ENCODE assay signal across 17 cellular contexts in genomic region chr17:58822148-58823050, GRCh38.
DNase-seq lines count a peak whose midpoint lies in the region; ATAC-seq, FAIRE-seq and TF ChIP-seq lines count a peak whose summit lies in the region.
"Had no signal": no experiment of that assay in that cellular context is flagged by ENCODE, and none has a peak within 500 bp of the region (broad histone marks: within the 10 kb centered on the region; RNA-seq: fewer than 3 reads in every experiment).

No MANE protein-coding gene starts in this region.

- no peak overlapping the region for H2BK12ac ChIP-seq in trophoblast cell (ENCODE audit: low read length)

- H3K36me3 ChIP-seq in SK-N-SH (replicated peaks in 1 of 2; ENCODE audit: control insufficient read depth in 1 of 2, insufficient read depth in 2 of 2, low read length in 1 of 2) (no peaks in the 10 kb centered on the region), bronchial epithelial cell (ENCODE audit: control insufficient read depth, insufficient read depth, low read length) (no peaks in the 10 kb centered on the region), trophoblast cell (ENCODE audit: control insufficient read depth in 1 of 2, insufficient read depth in 2 of 2, low read length in 2 of 2) (no peaks in the 10 kb centered on the region)
- H3K36me3 ChIP-seq: cardiac muscle cell had no signal

- no peak overlapping the region for H3K4me2 ChIP-seq in SK-N-SH
- H3K4me2 ChIP-seq in trophoblast cell (ENCODE audit: low read length): no peak overlapping the region
- H3K4me2 ChIP-seq: KMS-11 had no signal

- H3K79me2 ChIP-seq in SK-N-SH (ENCODE audit: insufficient read depth) (no peaks in the 10 kb centered on the region), trophoblast cell (ENCODE audit: control insufficient read depth, insufficient read depth, low read length, poor library complexity) (no peaks in the 10 kb centered on the region)

- H4K91ac ChIP-seq in trophoblast cell (ENCODE audit: low read depth, low read length): no peak overlapping the region

- H3K4me1 Mint-ChIP-seq in endothelial cell (ENCODE audit: unreplicated experiment): peaks cover 4% of the 10 kb centered on the region
- H3K4me1 Mint-ChIP-seq: activated CD8-positive, alpha-beta memory T cell treated with anti-CD3 and anti-CD28 coated beads, Interleukin-2, amount 10 ng/mL, durations not matched to agents 7 days and 5 days; activated naive CD4-positive, alpha-beta T cell treated with anti-CD3 and anti-CD28 coated beads, Interleukin-2, amount 10 ng/mL, durations not matched to agents 7 days and 5 days had no signal

- H3K9me3 Mint-ChIP-seq in endothelial cell (ENCODE audit: unreplicated experiment): no peaks in the 10 kb centered on the region
- H3K9me3 Mint-ChIP-seq: activated naive CD4-positive, alpha-beta T cell treated with anti-CD3 and anti-CD28 coated beads, Interleukin-2, amount 10 ng/mL, durations not matched to agents 7 days and 5 days; stimulated activated naive B cell treated with anti-CD40 and anti-IgM and Interleukin-4, amounts not matched to agents 10 μg/mL and 1 μg/mL and 100 μg/mL, for 72 hours had no signal

- no peaks in the 10 kb centered on the region for H3F3A ChIP-seq in SK-N-SH (replicated peaks; ENCODE audit: insufficient read depth)

- no peak overlapping the region for H3K4me3 Mint-ChIP-seq in endothelial cell (ENCODE audit: unreplicated experiment)
- H3K4me3 Mint-ChIP-seq: activated CD8-positive, alpha-beta memory T cell treated with anti-CD3 and anti-CD28 coated beads, Interleukin-2, amount 10 ng/mL, durations not matched to agents 7 days and 5 days; activated naive CD4-positive, alpha-beta T cell treated with anti-CD3 and anti-CD28 coated beads, Interleukin-2, amount 10 ng/mL, durations not matched to agents 7 days and 5 days; stimulated activated naive B cell treated with anti-CD40 and anti-IgM and Interleukin-4, amounts not matched to agents 10 μg/mL and 1 μg/mL and 100 μg/mL, for 72 hours had no signal

- H3K9me3 ChIP-seq in SK-N-SH: no peaks in the 10 kb centered on the region
- H3K9me3 ChIP-seq in trophoblast cell (ENCODE audit: insufficient read depth, low read depth, low read length): no peaks in the 10 kb centered on the region

- H3K9ac ChIP-seq in SK-N-SH (no peak overlapping the region), trophoblast cell (ENCODE audit: low read length) (no peak overlapping the region)
- H3K9ac ChIP-seq: KMS-11 had no signal

- no peak overlapping the region for H2AFZ ChIP-seq in SK-N-SH (ENCODE audit: low read depth)
- H2AFZ ChIP-seq in trophoblast cell (ENCODE audit: insufficient read depth, low read length, poor library complexity): no peak overlapping the region

- H3K79me1 ChIP-seq in trophoblast cell (ENCODE audit: low read length): no peaks in the 10 kb centered on the region

- no peak overlapping the region for H3K4ac ChIP-seq in trophoblast cell (ENCODE audit: low read depth, low read length)

- no peak overlapping the region for H2BK5ac ChIP-seq in trophoblast cell (ENCODE audit: low read depth, low read length, poor library complexity)

- POLR2A ChIA-PET in SK-N-SH (lab: Yijun Ruan, JAX): no interaction called here

- H4K12ac ChIP-seq in trophoblast cell (ENCODE audit: low read depth, low read length): no peak overlapping the region

- H3K27me3 ChIP-seq in SK-N-SH (ENCODE audit: insufficient read depth) (no peaks in the 10 kb centered on the region), bronchial epithelial cell (ENCODE audit: control insufficient read depth, insufficient read depth, low read length) (no peaks in the 10 kb centered on the region), trophoblast cell (ENCODE audit: insufficient read depth, low read length) (no peaks in the 10 kb centered on the region)
- H3K27me3 ChIP-seq: cardiac muscle cell had no signal

- no peaks in the 10 kb centered on the region for H4K20me1 ChIP-seq in SK-N-SH (ENCODE audit: insufficient read depth)

- TF ChIP-seq RAD21 in SK-N-SH (IDR thresholded peaks at IDR 0.05; ENCODE audit: low read length): no peak

- peak in 1 of 2 experiments; percentile 18; a peak in 1 of 4 replicates for TF ChIP-seq EP300 in SK-N-SH (IDR thresholded peaks at IDR 0.05; ENCODE audit: borderline replicate concordance in 1 of 2, low read depth in 1 of 2, low read length in 1 of 2)

- no peaks in the 10 kb centered on the region for H3K27me3 Mint-ChIP-seq in endothelial cell (ENCODE audit: unreplicated experiment)
- H3K27me3 Mint-ChIP-seq: activated naive CD4-positive, alpha-beta T cell treated with anti-CD3 and anti-CD28 coated beads, Interleukin-2, amount 10 ng/mL, durations not matched to agents 7 days and 5 days had no signal

- CTCF ChIA-PET in SK-N-SH (lab: Yijun Ruan, JAX): interaction anchor here (0.6 kb wide), 1 partner anchor 111 kb away, joined by 4 read pairs; no protein-coding TSS in a partner anchor

- 51% methylated on average over 6 of the region's 6 CpGs for WGBS in SK-N-SH (ENCODE audit: low lambda C conversion rate)
- WGBS in trophoblast cell (ENCODE audit: extremely low coverage, insufficient coverage, insufficient read length): no CpG with 5 or more reads among the region's 6 CpGs

- H3K4me1 ChIP-seq in SK-N-SH (ENCODE audit: control insufficient read depth in 1 of 2, insufficient read depth in 2 of 2, low read depth in 1 of 2, low read length in 1 of 2) (no peaks in the 10 kb centered on the region), trophoblast cell (ENCODE audit: control insufficient read depth in 1 of 2, insufficient read depth in 2 of 2, low read length in 2 of 2) (no peaks in the 10 kb centered on the region)

- no peak overlapping the region for H3K27ac Mint-ChIP-seq in endothelial cell (ENCODE audit: unreplicated experiment)
- H3K27ac Mint-ChIP-seq: activated CD8-positive, alpha-beta memory T cell treated with anti-CD3 and anti-CD28 coated beads, Interleukin-2, amount 10 ng/mL, durations not matched to agents 7 days and 5 days; activated naive CD4-positive, alpha-beta T cell treated with anti-CD3 and anti-CD28 coated beads, Interleukin-2, amount 10 ng/mL, durations not matched to agents 7 days and 5 days; stimulated activated naive B cell treated with anti-CD40 and anti-IgM and Interleukin-4, amounts not matched to agents 10 μg/mL and 1 μg/mL and 100 μg/mL, for 72 hours had no signal

- H2BK120ac ChIP-seq in trophoblast cell (ENCODE audit: insufficient read depth, low read length, poor library complexity): no peak overlapping the region

- FAIRE-seq in bronchial epithelial cell (lab: Jason Lieb, UNC): no peak

- H2AK5ac ChIP-seq in trophoblast cell (ENCODE audit: low read length): no peak overlapping the region

- no peaks in the 10 kb centered on the region for H3K9me2 ChIP-seq in SK-N-SH

- H3K27ac ChIP-seq in SK-N-SH (ENCODE audit: low read depth in 2 of 2, low read length in 1 of 2): no peak overlapping the region
- no peak overlapping the region for H3K27ac ChIP-seq in trophoblast cell (ENCODE audit: low read depth, low read length)
- H3K27ac ChIP-seq: cardiac muscle cell, KMS-11 had no signal

- TF ChIP-seq CTCF in SK-N-SH (IDR thresholded peaks at IDR 0.05) (no peak), bronchial epithelial cell (IDR thresholded peaks at IDR 0.05; ENCODE audit: insufficient read depth, low read length, severe bottlenecking) (no peak), endothelial cell (IDR thresholded peaks at IDR 0.05; ENCODE audit: unreplicated experiment) (no peak)

- DNase-seq in SK-N-SH (peak; percentile 40), NCI-H2107 treated with DMSO at 0.1 percent for 48 hours (lab: John Stamatoyannopoulos, UW; ENCODE audit: unreplicated experiment) (peak; percentile 69), bronchial epithelial cell (ENCODE audit: low read depth) (peak; percentile 22), trophoblast cell (peak; percentile 63 to 87), endothelial cell (ENCODE audit: low spot score) (no peak)
- DNase-seq: activated CD8-positive, alpha-beta memory T cell treated with anti-CD3 and anti-CD28 coated beads, Interleukin-2, amount 10 ng/mL, durations not matched to agents 7 days and 5 days; activated naive CD4-positive, alpha-beta T cell treated with anti-CD3 and anti-CD28 coated beads, Interleukin-2, amount 10 ng/mL, durations not matched to agents 7 days and 5 days; left cardiac atrium; NCI-H526 treated with DMSO at 0.1 percent for 48 hours; right cardiac atrium; stimulated activated CD4-positive, alpha-beta T cell treated with anti-CD3 and anti-CD28 coated beads, Interleukin-4, amount 100 ng/mL, for 24 hours; stimulated activated naive B cell treated with anti-CD40 and anti-IgM and Interleukin-4, amounts not matched to agents 10 μg/mL and 1 μg/mL and 100 μg/mL, for 72 hours had no signal

- no peak overlapping the region for H3K14ac ChIP-seq in trophoblast cell (ENCODE audit: low read length)

- no peak overlapping the region for H3K4me3 ChIP-seq in SK-N-SH (ENCODE audit: low read depth in 2 of 2, low read length in 1 of 2)
- no peak overlapping the region for H3K4me3 ChIP-seq in bronchial epithelial cell (ENCODE audit: low read depth, low read length)
- no peak overlapping the region for H3K4me3 ChIP-seq in trophoblast cell (ENCODE audit: low read depth, low read length)
- H3K4me3 ChIP-seq: cardiac muscle cell had no signal

- no peak overlapping the region for H4K8ac ChIP-seq in trophoblast cell (ENCODE audit: low read depth, low read length)

- ATAC-seq in SK-N-SH treated with all-trans-retinoic acid at 6 μM for 48 hours (no peak), GM18519 (IDR thresholded peaks at IDR 0.05; ENCODE audit: low FRiP score, unreplicated experiment) (no peak), GM21390 (IDR thresholded peaks at IDR 0.05; ENCODE audit: unreplicated experiment) (no peak)
- ATAC-seq: activated CD8-positive, alpha-beta memory T cell treated with anti-CD3 and anti-CD28 coated beads, Interleukin-2, amount 10 ng/mL, durations not matched to agents 7 days and 5 days; stimulated activated naive B cell treated with anti-CD40 and anti-IgM and Interleukin-4, amounts not matched to agents 10 μg/mL and 1 μg/mL and 100 μg/mL, for 72 hours had no signal

- no peaks in the 10 kb centered on the region for H3K36me3 Mint-ChIP-seq in endothelial cell (ENCODE audit: low read depth, unreplicated experiment)
- H3K36me3 Mint-ChIP-seq: activated CD8-positive, alpha-beta memory T cell treated with anti-CD3 and anti-CD28 coated beads, Interleukin-2, amount 10 ng/mL, durations not matched to agents 7 days and 5 days; activated naive CD4-positive, alpha-beta T cell treated with anti-CD3 and anti-CD28 coated beads, Interleukin-2, amount 10 ng/mL, durations not matched to agents 7 days and 5 days; stimulated activated naive B cell treated with anti-CD40 and anti-IgM and Interleukin-4, amounts not matched to agents 10 μg/mL and 1 μg/mL and 100 μg/mL, for 72 hours had no signal

- H3K23ac ChIP-seq in trophoblast cell (ENCODE audit: low read length): no peak overlapping the region

- H3K18ac ChIP-seq in trophoblast cell (ENCODE audit: low read length): no peak overlapping the region

TF ChIP-seq in SK-N-SH, 30 proteins besides CTCF, POLR2A, EP300 and RAD21 (continues in another document):
- TF ChIP-seq GATA2 (CRISPR knock-in tag; IDR thresholded peaks at IDR 0.05) (peak; percentile 27; the same call in 1 of the 2 replicates), SMC3 (IDR thresholded peaks at IDR 0.05; ENCODE audit: low read depth, low read length) (no peak)
